Comparison of ENCODE assay signal across 9 cellular contexts in genomic region chr16:67278773-67279295, GRCh38. TPM values are rescaled to one million over a fixed set of nuclear protein-coding genes. Genes with fewer than 3 reads are reported as not detected.
A peak's percentile ranks its signal among the peaks of the same experiment; 100 is the strongest.
DNase-seq lines count a peak whose midpoint lies in the region; ATAC-seq, FAIRE-seq and TF ChIP-seq lines count a peak whose summit lies in the region.
"Had no signal": no experiment of that assay in that cellular context is flagged by ENCODE, and none has a peak within 500 bp of the region (broad histone marks: within the 10 kb centered on the region; RNA-seq: fewer than 3 reads in every experiment).

No MANE protein-coding gene starts in this region.

- H3K36me3 ChIP-seq in BLaER1 (peaks cover 24% of the 10 kb centered on the region), bronchial epithelial cell (ENCODE audit: control insufficient read depth, insufficient read depth, low read length) (peaks cover 2% of the 10 kb centered on the region)

- ATAC-seq in GM18907 (IDR thresholded peaks at IDR 0.05; ENCODE audit: unreplicated experiment) = peak; percentile 43
- ATAC-seq in HG03175 (IDR thresholded peaks at IDR 0.05; ENCODE audit: unreplicated experiment) = peak; percentile 33
- ATAC-seq in left colon = peak; percentile 52

- H3K27me3 ChIP-seq in BLaER1 = peaks cover 4% of the 10 kb centered on the region; the same call in 1 of the 2 replicates
- H3K27me3 ChIP-seq in bronchial epithelial cell (ENCODE audit: control insufficient read depth, insufficient read depth, low read length) = no peaks in the 10 kb centered on the region

- DNase-seq in T follicular helper cell (ENCODE audit: low read depth) = peak; percentile 20
- no peak for DNase-seq in bronchial epithelial cell (ENCODE audit: low read depth)
- DNase-seq in left colon = peak; percentile 50 to 65
- DNase-seq in stimulated activated naive CD4-positive, alpha-beta T cell (lab: John Stamatoyannopoulos, UW) = peak in 5 of 6 experiments; percentile 30 to 65 (median 58)
- no peak for DNase-seq in GF-D8 (lab: John Stamatoyannopoulos, UW)

- H4K20me1 ChIP-seq in BLaER1 = no peaks in the 10 kb centered on the region

- peak overlapping the region; percentile 73 for H3K4me3 ChIP-seq in BLaER1
- peak overlapping the region; percentile 65 for H3K4me3 ChIP-seq in bronchial epithelial cell (ENCODE audit: low read depth, low read length)

- H3K27ac ChIP-seq in BLaER1 = peak overlapping the region; percentile 73

- peak; percentile 63 for TF ChIP-seq CTCF in bronchial epithelial cell (IDR thresholded peaks at IDR 0.05; ENCODE audit: insufficient read depth, low read length, severe bottlenecking)

- peak overlapping the region; percentile 98 for H3K4me2 ChIP-seq in BLaER1

- H3K9ac ChIP-seq in BLaER1 = peak overlapping the region; percentile 82

- peaks cover 31% of the 10 kb centered on the region for H3K4me1 ChIP-seq in BLaER1

- FAIRE-seq in bronchial epithelial cell (lab: Jason Lieb, UNC) = no peak

- no peaks in the 10 kb centered on the region for H3K9me3 ChIP-seq in BLaER1

- intact Hi-C loops in left colon (cut with DNase I, micrococcal nuclease) = no loop called here

RNA-seq across cellular contexts. Expression of gene PLEKHG4, which starts 0.5 kb away (rescaled TPM):
- total RNA-seq in bronchial epithelial cell = 8.2 and 11.6 TPM in 2 replicates
- 10 to 100 TPM in 1 of 2 donors, 1 to 10 TPM in 1; 7.7 to 11.9 TPM for total RNA-seq in left colon

RNA-seq across cellular contexts. Expression of gene SLC9A5, which starts 30.1 kb away (rescaled TPM):
- total RNA-seq in bronchial epithelial cell (0.26 TPM in 2 replicates), left colon (1 to 10 TPM in 1 of 2 donors, under 1 TPM in 1; 0.61 to 1.3 TPM)

RNA-seq across cellular contexts. Expression of gene FHOD1, which starts 31.6 kb away (rescaled TPM):
- 2.0 and 2.6 TPM in 2 replicates for total RNA-seq in bronchial epithelial cell
- 10 to 100 TPM; 29.7 to 42.7 TPM for total RNA-seq in left colon

RNA-seq across cellular contexts. Expression of gene KCTD19, which starts 47.7 kb away (rescaled TPM):
- total RNA-seq in bronchial epithelial cell = not detected in 2 replicates
- under 1 TPM in 1 of 2 donors, not detected in 1; 0.06 TPM for total RNA-seq in left colon

RNA-seq across cellular contexts. Expression of gene LRRC36, which starts 47.8 kb away (rescaled TPM):
- total RNA-seq in bronchial epithelial cell (not detected in 2 replicates), left colon (under 1 TPM; 0.34 to 0.40 TPM)
- total RNA-seq: T-helper 1 cell treated with Interleukin-12 subunit alpha and Interleukin-12 subunit beta and Interleukin-4 antibody, amounts not matched to agents 30 ng/mL and 1 ng/mL, for 36 hours had no signal

Comparison
In these comparisons a context has a peak if more than half of its experiments do, and no peak if none do; other contexts are left out.
1. DNase-seq: peak in T follicular helper cell (single experiment), left colon (2 of 2) and stimulated activated naive CD4-positive, alpha-beta T cell (5 of 6); none in bronchial epithelial cell (single experiment) and GF-D8 (single experiment).
2. Peak in every context shown above with its lines, with median percentiles within 50 percentile points of each other: ATAC-seq.